Comparison of ENCODE assay signal across 19 cellular contexts in the genomic region with DNA sequence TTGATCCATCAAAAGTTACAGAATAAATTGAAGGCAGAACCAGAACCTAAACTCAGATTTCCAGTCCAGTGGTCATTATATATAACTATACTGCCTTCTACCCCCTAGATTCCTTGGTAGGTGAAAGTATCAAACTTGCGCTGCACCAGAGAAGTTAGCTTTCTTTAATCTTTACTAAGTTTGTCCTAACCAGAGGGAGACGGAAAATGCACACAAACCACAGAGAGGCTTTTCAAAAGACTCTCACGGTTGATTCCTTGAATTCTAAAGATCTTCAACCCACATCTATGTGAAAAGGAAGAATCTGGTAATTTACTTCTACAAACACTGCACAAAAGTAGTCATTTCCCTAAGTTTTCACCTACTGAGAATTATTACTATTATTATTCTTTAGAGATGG. TPM values are rescaled to one million over a fixed set of nuclear protein-coding genes. Genes with fewer than 3 reads are reported as not detected.
DNase-seq lines count a peak whose midpoint lies in the region; ATAC-seq lines count a peak whose summit lies in the region.
"Had no signal": no experiment of that assay in that cellular context is flagged by ENCODE, and none has a peak within 500 bp of the region (broad histone marks: within the 10 kb centered on the region; RNA-seq: fewer than 3 reads in every experiment).

No MANE protein-coding gene starts in this region.

- CTCF ChIA-PET in activated CD4-positive, alpha-beta T cell treated with anti-CD3 and anti-CD28 coated beads, Interleukin-2, amount 10 ng/mL, durations not matched to agents 7 days and 5 days (lab: Charles Lee): no interaction called here

- H3K27me3 Mint-ChIP-seq in activated CD4-positive, alpha-beta T cell treated with anti-CD3 and anti-CD28 coated beads, Interleukin-2, amount 10 ng/mL, durations not matched to agents 7 days and 5 days: peaks cover 42% of the 10 kb centered on the region
- peaks cover 10% of the 10 kb centered on the region for H3K27me3 Mint-ChIP-seq in activated CD4-positive, alpha-beta T cell treated with anti-CD3 and anti-CD28 coated beads, Interleukin-2, amount 10 ng/mL, durations not matched to agents 24 days and 14 days
- peaks cover 33% of the 10 kb centered on the region for H3K27me3 Mint-ChIP-seq in activated naive CD8-positive, alpha-beta T cell treated with anti-CD3 and anti-CD28 coated beads, Interleukin-2, amount 10 ng/mL, durations not matched to agents 7 days and 5 days
- no peaks in the 10 kb centered on the region for H3K27me3 Mint-ChIP-seq in activated naive CD8-positive, alpha-beta T cell treated with anti-CD3 and anti-CD28 coated beads for 36 hours

- ATAC-seq in activated naive CD8-positive, alpha-beta T cell treated with anti-CD3 and anti-CD28 coated beads, Interleukin-2, amount 10 ng/mL, durations not matched to agents 7 days and 5 days (ENCODE audit: low read depth): peak; percentile 60
- ATAC-seq: A549 had no signal

- H3K4me1 Mint-ChIP-seq in activated CD4-positive, alpha-beta T cell treated with anti-CD3 and anti-CD28 coated beads, Interleukin-2, amount 10 ng/mL, durations not matched to agents 7 days and 5 days: peaks cover 12% of the 10 kb centered on the region
- H3K4me1 Mint-ChIP-seq in activated CD4-positive, alpha-beta T cell treated with anti-CD3 and anti-CD28 coated beads, Interleukin-2, amount 10 ng/mL, durations not matched to agents 24 days and 14 days: peaks cover 2% of the 10 kb centered on the region
- peaks cover 11% of the 10 kb centered on the region for H3K4me1 Mint-ChIP-seq in activated naive CD8-positive, alpha-beta T cell treated with anti-CD3 and anti-CD28 coated beads, Interleukin-2, amount 10 ng/mL, durations not matched to agents 7 days and 5 days
- H3K4me1 Mint-ChIP-seq in activated naive CD8-positive, alpha-beta T cell treated with anti-CD3 and anti-CD28 coated beads for 36 hours: peaks cover 6% of the 10 kb centered on the region
- H3K4me1 Mint-ChIP-seq: B cell; CD8-positive, alpha-beta memory T cell had no signal

- H3K4me3 Mint-ChIP-seq in activated CD4-positive, alpha-beta T cell treated with anti-CD3 and anti-CD28 coated beads, Interleukin-2, amount 10 ng/mL, durations not matched to agents 7 days and 5 days: no peak overlapping the region
- no peak overlapping the region for H3K4me3 Mint-ChIP-seq in activated CD4-positive, alpha-beta T cell treated with anti-CD3 and anti-CD28 coated beads, Interleukin-2, amount 10 ng/mL, durations not matched to agents 24 days and 14 days
- peak overlapping the region; percentile 44 for H3K4me3 Mint-ChIP-seq in activated naive CD8-positive, alpha-beta T cell treated with anti-CD3 and anti-CD28 coated beads, Interleukin-2, amount 10 ng/mL, durations not matched to agents 7 days and 5 days
- no peak overlapping the region for H3K4me3 Mint-ChIP-seq in activated naive CD8-positive, alpha-beta T cell treated with anti-CD3 and anti-CD28 coated beads for 36 hours
- H3K4me3 Mint-ChIP-seq: B cell; CD4-positive, alpha-beta memory T cell; CD8-positive, alpha-beta memory T cell had no signal

- H3K36me3 Mint-ChIP-seq in activated CD4-positive, alpha-beta T cell treated with anti-CD3 and anti-CD28 coated beads, Interleukin-2, amount 10 ng/mL, durations not matched to agents 7 days and 5 days (ENCODE audit: low read depth): peaks cover 4% of the 10 kb centered on the region
- H3K36me3 Mint-ChIP-seq in activated CD4-positive, alpha-beta T cell treated with anti-CD3 and anti-CD28 coated beads, Interleukin-2, amount 10 ng/mL, durations not matched to agents 24 days and 14 days (ENCODE audit: low read depth): no peaks in the 10 kb centered on the region
- H3K36me3 Mint-ChIP-seq in activated naive CD8-positive, alpha-beta T cell treated with anti-CD3 and anti-CD28 coated beads, Interleukin-2, amount 10 ng/mL, durations not matched to agents 7 days and 5 days: no peaks in the 10 kb centered on the region
- no peaks in the 10 kb centered on the region for H3K36me3 Mint-ChIP-seq in activated naive CD8-positive, alpha-beta T cell treated with anti-CD3 and anti-CD28 coated beads for 36 hours
- H3K36me3 Mint-ChIP-seq: CD4-positive, alpha-beta memory T cell had no signal

- H3K4me3 ChIP-seq in Jurkat, Clone E6-1 (ENCODE audit: low read length): no peak overlapping the region
- H3K4me3 ChIP-seq: A549; BLaER1 treated with 17β-estradiol and CSF1 and Interleukin-3, amounts not matched to agents 10 nM and 100 nM had no signal

- POLR2A ChIA-PET in activated CD4-positive, alpha-beta T cell treated with anti-CD3 and anti-CD28 coated beads, Interleukin-2, amount 10 ng/mL, durations not matched to agents 7 days and 5 days (lab: Charles Lee): interaction anchor here (0.6 kb wide), 1 partner anchor 96 kb away, joined by 3 read pairs; no protein-coding TSS in a partner anchor
- POLR2A ChIA-PET in activated naive CD8-positive, alpha-beta T cell treated with anti-CD3 and anti-CD28 coated beads, Interleukin-2, amount 10 ng/mL, durations not matched to agents 7 days and 5 days (lab: Charles Lee): interaction anchor here (0.6 kb wide), 1 partner anchor 96 kb away, joined by 5 read pairs; no protein-coding TSS in a partner anchor

- H3K9me3 Mint-ChIP-seq in activated CD4-positive, alpha-beta T cell treated with anti-CD3 and anti-CD28 coated beads, Interleukin-2, amount 10 ng/mL, durations not matched to agents 7 days and 5 days: peaks cover 12% of the 10 kb centered on the region
- H3K9me3 Mint-ChIP-seq in activated CD4-positive, alpha-beta T cell treated with anti-CD3 and anti-CD28 coated beads, Interleukin-2, amount 10 ng/mL, durations not matched to agents 24 days and 14 days: peaks cover 5% of the 10 kb centered on the region
- peaks cover 5% of the 10 kb centered on the region for H3K9me3 Mint-ChIP-seq in activated naive CD8-positive, alpha-beta T cell treated with anti-CD3 and anti-CD28 coated beads, Interleukin-2, amount 10 ng/mL, durations not matched to agents 7 days and 5 days
- H3K9me3 Mint-ChIP-seq in activated naive CD8-positive, alpha-beta T cell treated with anti-CD3 and anti-CD28 coated beads for 36 hours: peaks cover 7% of the 10 kb centered on the region

- H3K27ac Mint-ChIP-seq in activated CD4-positive, alpha-beta T cell treated with anti-CD3 and anti-CD28 coated beads, Interleukin-2, amount 10 ng/mL, durations not matched to agents 7 days and 5 days: no peak overlapping the region
- no peak overlapping the region for H3K27ac Mint-ChIP-seq in activated CD4-positive, alpha-beta T cell treated with anti-CD3 and anti-CD28 coated beads, Interleukin-2, amount 10 ng/mL, durations not matched to agents 24 days and 14 days
- no peak overlapping the region for H3K27ac Mint-ChIP-seq in activated naive CD8-positive, alpha-beta T cell treated with anti-CD3 and anti-CD28 coated beads, Interleukin-2, amount 10 ng/mL, durations not matched to agents 7 days and 5 days
- H3K27ac Mint-ChIP-seq in activated naive CD8-positive, alpha-beta T cell treated with anti-CD3 and anti-CD28 coated beads for 36 hours: no peak overlapping the region
- H3K27ac Mint-ChIP-seq: B cell; CD4-positive, alpha-beta memory T cell; CD8-positive, alpha-beta memory T cell had no signal

- peak; percentile 26 for DNase-seq in activated CD4-positive, alpha-beta T cell treated with anti-CD3 and anti-CD28 coated beads, Interleukin-2, amount 10 ng/mL, durations not matched to agents 7 days and 5 days
- DNase-seq in activated CD4-positive, alpha-beta T cell treated with anti-CD3 and anti-CD28 coated beads, Interleukin-2, amount 10 ng/mL, durations not matched to agents 24 days and 14 days: no peak
- no peak for DNase-seq in activated naive CD8-positive, alpha-beta T cell treated with anti-CD3 and anti-CD28 coated beads, Interleukin-2, amount 10 ng/mL, durations not matched to agents 7 days and 5 days
- DNase-seq in activated naive CD8-positive, alpha-beta T cell treated with anti-CD3 and anti-CD28 coated beads for 36 hours: no peak
- peak; percentile 44 for DNase-seq in Jurkat, Clone E6-1 (ENCODE audit: low read depth, low spot score)
- DNase-seq in dedifferentiated amniotic fluid mesenchymal stem cell (ENCODE audit: extremely low spot score): no peak
- DNase-seq: AML-193; CD4-positive, alpha-beta memory T cell; CD8-positive, alpha-beta memory T cell; COR-L47; DMS 273 treated with DMSO at 0.1 percent for 48 hours; DMS153; DMS53; DMS79; GF-D8 had no signal

- intact Hi-C loops in activated CD4-positive, alpha-beta T cell treated with anti-CD3 and anti-CD28 coated beads, Interleukin-2, amount 10 ng/mL, durations not matched to agents 24 days and 14 days (cut with micrococcal nuclease): no loop called here

RNA-seq across cellular contexts. Expression of a gene that starts 18.2 kb away (rescaled TPM):
- total RNA-seq in activated CD4-positive, alpha-beta T cell treated with anti-CD3 and anti-CD28 coated beads, Interleukin-2, amount 10 ng/mL, durations not matched to agents 7 days and 5 days: under 1 TPM; 0.12 TPM
- 0.77 and 0.95 TPM in 2 replicates for total RNA-seq in activated CD4-positive, alpha-beta T cell treated with anti-CD3 and anti-CD28 coated beads, Interleukin-2, amount 10 ng/mL, durations not matched to agents 24 days and 14 days
- total RNA-seq in activated naive CD8-positive, alpha-beta T cell treated with anti-CD3 and anti-CD28 coated beads, Interleukin-2, amount 10 ng/mL, durations not matched to agents 7 days and 5 days: 1 to 10 TPM; 1.1 TPM
- total RNA-seq in activated naive CD8-positive, alpha-beta T cell treated with anti-CD3 and anti-CD28 coated beads for 36 hours: 1 to 10 TPM; 1.7 to 2.2 TPM
- 7.4 TPM for polyA plus RNA-seq in Jurkat, Clone E6-1 (2012; ENCODE audit: insufficient read depth, insufficient read length)
- polyA plus RNA-seq: CD8-positive, alpha-beta memory T cell had no signal

RNA-seq across cellular contexts. Expression of a gene that starts 36.4 kb away (rescaled TPM):
- 10 to 100 TPM; 14.9 to 16.5 TPM for total RNA-seq in activated CD4-positive, alpha-beta T cell treated with anti-CD3 and anti-CD28 coated beads, Interleukin-2, amount 10 ng/mL, durations not matched to agents 7 days and 5 days
- total RNA-seq in activated CD4-positive, alpha-beta T cell treated with anti-CD3 and anti-CD28 coated beads, Interleukin-2, amount 10 ng/mL, durations not matched to agents 24 days and 14 days: 36.5 and 38.5 TPM in 2 replicates
- 10 to 100 TPM; 15.6 to 17.4 TPM for total RNA-seq in activated naive CD8-positive, alpha-beta T cell treated with anti-CD3 and anti-CD28 coated beads, Interleukin-2, amount 10 ng/mL, durations not matched to agents 7 days and 5 days
- 10 to 100 TPM; 12.9 to 13.4 TPM for total RNA-seq in activated naive CD8-positive, alpha-beta T cell treated with anti-CD3 and anti-CD28 coated beads for 36 hours
- 6.0 TPM for polyA plus RNA-seq in Jurkat, Clone E6-1 (2012; ENCODE audit: insufficient read depth, insufficient read length)
- total RNA-seq: A172 had no signal

Comparison
In these comparisons a context has a peak if more than half of its experiments do, and no peak if none do; other contexts are left out.
1. DNase-seq: peak in activated CD4-positive, alpha-beta T cell treated with anti-CD3 and anti-CD28 coated beads, Interleukin-2, amount 10 ng/mL, durations not matched to agents 7 days and 5 days (single experiment) and Jurkat, Clone E6-1 (single experiment); none in activated CD4-positive, alpha-beta T cell treated with anti-CD3 and anti-CD28 coated beads, Interleukin-2, amount 10 ng/mL, durations not matched to agents 24 days and 14 days (single experiment), activated naive CD8-positive, alpha-beta T cell treated with anti-CD3 and anti-CD28 coated beads, Interleukin-2, amount 10 ng/mL, durations not matched to agents 7 days and 5 days (single experiment), activated naive CD8-positive, alpha-beta T cell treated with anti-CD3 and anti-CD28 coated beads for 36 hours (single experiment) and dedifferentiated amniotic fluid mesenchymal stem cell (single experiment).